ENCODE assay signal across 17 cellular contexts in the genomic region with DNA sequence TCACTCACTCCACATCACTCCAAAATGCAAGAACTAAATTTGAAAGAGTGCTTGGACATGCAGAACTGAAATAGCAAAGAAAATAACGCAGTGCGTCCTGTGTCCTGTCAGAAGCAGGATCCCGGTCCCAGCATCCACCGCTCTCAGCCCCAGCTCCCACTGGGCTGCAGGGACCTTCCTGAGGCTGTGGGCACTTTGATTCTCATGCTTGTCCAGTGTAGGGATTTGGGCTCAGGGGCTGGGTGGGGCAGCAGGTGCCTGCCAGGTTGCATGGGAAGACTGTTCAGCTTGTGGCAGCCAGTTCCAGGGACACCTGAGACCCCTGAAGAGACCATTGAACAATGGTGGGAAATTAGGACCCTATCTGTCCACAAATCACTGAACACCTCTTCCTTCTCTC.
DNase-seq lines count a peak whose midpoint lies in the region; ATAC-seq and TF ChIP-seq lines count a peak whose summit lies in the region.
"Had no signal": no experiment of that assay in that cellular context is flagged by ENCODE, and none has a peak within 500 bp of the region (broad histone marks: within the 10 kb centered on the region; RNA-seq: fewer than 3 reads in every experiment).

No MANE protein-coding gene starts in this region.

- DNase-seq in activated CD8-positive, alpha-beta memory T cell treated with anti-CD3 and anti-CD28 coated beads, Interleukin-2, amount 10 ng/mL, durations not matched to agents 7 days and 5 days = peak; percentile 5
- DNase-seq in activated CD8-positive, alpha-beta memory T cell treated with anti-CD3 and anti-CD28 coated beads for 24 hours = no peak
- peak; percentile 39 for DNase-seq in ecto neural progenitor cell (ENCODE audit: low spot score)
- DNase-seq in mesenteric fat pad (ENCODE audit: low spot score) = peak; percentile 55
- DNase-seq in activated T-cell treated with anti-CD3 and anti-CD28 coated beads, Interleukin-2, amount 50 U/mL, for 1 hour = no peak
- no peak for DNase-seq in tibial nerve (ENCODE audit: low spot score in 2 of 2)
- no peak for DNase-seq in hippocampal formation (lab: John Stamatoyannopoulos, UW)
- DNase-seq: AML-193; Calu3; CD4-positive, alpha-beta memory T cell; DMS79 treated with DMSO at 0.1 percent for 48 hours; GF-D8; H9 had no signal

- WGBS in tibial nerve, 2 donors = 62 to 67% methylated on average over 4 of the region's 4 CpGs

- peaks cover 4% of the 10 kb centered on the region for H3K27me3 Mint-ChIP-seq in activated CD8-positive, alpha-beta memory T cell treated with anti-CD3 and anti-CD28 coated beads, Interleukin-2, amount 10 ng/mL, durations not matched to agents 7 days and 5 days

- no peaks in the 10 kb centered on the region for H3K27me3 ChIP-seq in tibial nerve

- H3K4me1 Mint-ChIP-seq in activated CD8-positive, alpha-beta memory T cell treated with anti-CD3 and anti-CD28 coated beads, Interleukin-2, amount 10 ng/mL, durations not matched to agents 7 days and 5 days = no peaks in the 10 kb centered on the region
- H3K4me1 Mint-ChIP-seq: CD4-positive, alpha-beta memory T cell had no signal

- no peak for TF ChIP-seq CTCF in tibial nerve (IDR thresholded peaks at IDR 0.05)

- H3K27ac Mint-ChIP-seq in activated CD8-positive, alpha-beta memory T cell treated with anti-CD3 and anti-CD28 coated beads, Interleukin-2, amount 10 ng/mL, durations not matched to agents 7 days and 5 days = no peak overlapping the region
- H3K27ac Mint-ChIP-seq: CD4-positive, alpha-beta memory T cell; H9 had no signal

- H3K4me1 ChIP-seq in tibial nerve = no peaks in the 10 kb centered on the region
- H3K4me1 ChIP-seq: A549 had no signal

- CTCF ChIA-PET in activated CD8-positive, alpha-beta memory T cell treated with anti-CD3 and anti-CD28 coated beads, Interleukin-2, amount 10 ng/mL, durations not matched to agents 7 days and 5 days (lab: Charles Lee) = no interaction called here

- no peaks in the 10 kb centered on the region for H3K9me3 Mint-ChIP-seq in activated CD8-positive, alpha-beta memory T cell treated with anti-CD3 and anti-CD28 coated beads, Interleukin-2, amount 10 ng/mL, durations not matched to agents 7 days and 5 days (ENCODE audit: low read depth)
- H3K9me3 Mint-ChIP-seq: H9 had no signal

- H3K4me3 Mint-ChIP-seq in activated CD8-positive, alpha-beta memory T cell treated with anti-CD3 and anti-CD28 coated beads, Interleukin-2, amount 10 ng/mL, durations not matched to agents 7 days and 5 days = no peak overlapping the region
- H3K4me3 Mint-ChIP-seq: CD4-positive, alpha-beta memory T cell; H9 had no signal

- H3K4me3 ChIP-seq in tibial nerve = no peak overlapping the region
- H3K4me3 ChIP-seq: A549, GM12878 had no signal

- TF ChIP-seq EP300 in tibial nerve (IDR thresholded peaks at IDR 0.05) = no peak

- H3K9me3 ChIP-seq in tibial nerve = peaks cover 0 to 6% (median 0%) of the 10 kb centered on the region in 4 donors

- H3K27ac ChIP-seq in tibial nerve = no peak overlapping the region
- H3K27ac ChIP-seq: 22Rv1, A549, C4-2B had no signal

- peaks cover 0 to 24% (median 0%) of the 10 kb centered on the region in 3 donors for H3K36me3 ChIP-seq in tibial nerve

- no peaks in the 10 kb centered on the region for H3K36me3 Mint-ChIP-seq in activated CD8-positive, alpha-beta memory T cell treated with anti-CD3 and anti-CD28 coated beads, Interleukin-2, amount 10 ng/mL, durations not matched to agents 7 days and 5 days
- H3K36me3 Mint-ChIP-seq: CD4-positive, alpha-beta memory T cell had no signal

- ATAC-seq in activated CD8-positive, alpha-beta memory T cell treated with anti-CD3 and anti-CD28 coated beads, Interleukin-2, amount 10 ng/mL, durations not matched to agents 7 days and 5 days = no peak
- ATAC-seq: A549, GM12878 had no signal

- TF ChIP-seq POLR2A in tibial nerve (IDR thresholded peaks at IDR 0.05) = no peak

Comparison
In these comparisons a context has a peak if more than half of its experiments do, and no peak if none do; other contexts are left out.
1. DNase-seq: peak in activated CD8-positive, alpha-beta memory T cell treated with anti-CD3 and anti-CD28 coated beads, Interleukin-2, amount 10 ng/mL, durations not matched to agents 7 days and 5 days (single experiment), ecto neural progenitor cell (single experiment) and mesenteric fat pad (single experiment); none in activated CD8-positive, alpha-beta memory T cell treated with anti-CD3 and anti-CD28 coated beads for 24 hours (single experiment), activated T-cell treated with anti-CD3 and anti-CD28 coated beads, Interleukin-2, amount 50 U/mL, for 1 hour (single experiment), tibial nerve (0 of 2) and hippocampal formation (0 of 2).